8 cellular contexts compared by ENCODE assay signal in genomic region chr9:113187935-113188595, GRCh38. TPM values are rescaled to one million over a fixed set of nuclear protein-coding genes. Genes with fewer than 3 reads are reported as not detected.
A peak's percentile ranks its signal among the peaks of the same experiment; 100 is the strongest.
DNase-seq lines count a peak whose midpoint lies in the region; ATAC-seq, FAIRE-seq and TF ChIP-seq lines count a peak whose summit lies in the region.

No MANE protein-coding gene starts in this region.

- ATAC-seq in CD8-positive, alpha-beta T cell, result no peak
- no peak for ATAC-seq in WTC11
- ATAC-seq in GM18861 (IDR thresholded peaks at IDR 0.05; ENCODE audit: unreplicated experiment), result no peak
- no peak for ATAC-seq in HG03039 (IDR thresholded peaks at IDR 0.05; ENCODE audit: unreplicated experiment)

- no peak for TF ChIP-seq CTCF in CD8-positive, alpha-beta T cell (IDR thresholded peaks at IDR 0.05)
- no peak for TF ChIP-seq CTCF in fibroblast of lung (conservative IDR thresholded peaks at IDR 0.05 in 1 of 2, IDR thresholded peaks at IDR 0.05 in 1 of 2; ENCODE audit: low read depth in 1 of 2, low read length in 2 of 2)
- no peak for TF ChIP-seq CTCF in WTC11 (IDR thresholded peaks at IDR 0.05)

- no peaks in the 10 kb centered on the region for H3K79me2 ChIP-seq in fibroblast of lung (ENCODE audit: control insufficient read depth, insufficient read depth, low read length)

- no peaks in the 10 kb centered on the region for H3K9me3 ChIP-seq in CD8-positive, alpha-beta T cell (ENCODE audit: low read length)
- no peaks in the 10 kb centered on the region for H3K9me3 ChIP-seq in fibroblast of lung (ENCODE audit: control insufficient read depth, insufficient read depth, low read depth, low read length)

- H3K4me2 ChIP-seq in fibroblast of lung (ENCODE audit: extremely low read depth, insufficient read depth, low read length), result peak overlapping the region; percentile 19

- no peak overlapping the region for H3K4me3 ChIP-seq in CD8-positive, alpha-beta T cell (ENCODE audit: low read depth, low read length)
- peak overlapping the region in 2 of 4 experiments; percentile 20 to 37 for H3K4me3 ChIP-seq in fibroblast of lung (replicated peaks in 1 of 4; ENCODE audit: control extremely low read depth in 1 of 4, insufficient read depth in 1 of 4, low read depth in 3 of 4, low read length in 4 of 4)

- H3K4me3 Mint-ChIP-seq in CD8-positive, alpha-beta T cell, result no peak overlapping the region
- no peak overlapping the region for H3K4me3 Mint-ChIP-seq in WTC11

- no peak overlapping the region for H3K27ac ChIP-seq in CD8-positive, alpha-beta T cell (ENCODE audit: low read depth, low read length)
- H3K27ac ChIP-seq in fibroblast of lung (ENCODE audit: insufficient read depth, low read length), result peak overlapping the region; percentile 75

- FAIRE-seq in RCC 7860 (lab: Jason Lieb, UNC), result peak; percentile 60

- H3K36me3 Mint-ChIP-seq in CD8-positive, alpha-beta T cell, result peaks cover 90% of the 10 kb centered on the region
- H3K36me3 Mint-ChIP-seq in WTC11, result peaks cover 36% of the 10 kb centered on the region

- peak overlapping the region; percentile 49 for H2AFZ ChIP-seq in fibroblast of lung (ENCODE audit: low read length)

- no peaks in the 10 kb centered on the region for H3K4me1 Mint-ChIP-seq in CD8-positive, alpha-beta T cell (ENCODE audit: low read depth)
- H3K4me1 Mint-ChIP-seq in WTC11, result no peaks in the 10 kb centered on the region

- no peaks in the 10 kb centered on the region for H3K27me3 Mint-ChIP-seq in CD8-positive, alpha-beta T cell (ENCODE audit: low read depth)
- H3K27me3 Mint-ChIP-seq in WTC11 (ENCODE audit: low read depth), result no peaks in the 10 kb centered on the region

- H4K20me1 ChIP-seq in fibroblast of lung (ENCODE audit: control insufficient read depth, extremely low read depth, insufficient read depth, low read length), result no peaks in the 10 kb centered on the region

- peaks cover 56% of the 10 kb centered on the region for H3K36me3 ChIP-seq in CD8-positive, alpha-beta T cell (ENCODE audit: insufficient read depth, low read length)
- H3K36me3 ChIP-seq in fibroblast of lung (ENCODE audit: control insufficient read depth, insufficient read depth, low read length), result peaks cover 6% of the 10 kb centered on the region

- H3K9ac ChIP-seq in fibroblast of lung (ENCODE audit: insufficient read depth, low read length), result no peak overlapping the region

- intact Hi-C loops in CD8-positive, alpha-beta T cell (cut with DNase I, micrococcal nuclease), result no loop called here

- no peaks in the 10 kb centered on the region for H3K27me3 ChIP-seq in CD8-positive, alpha-beta T cell (ENCODE audit: insufficient read depth, low read length)
- H3K27me3 ChIP-seq in fibroblast of lung (ENCODE audit: control insufficient read depth, insufficient read depth, low read length), result no peaks in the 10 kb centered on the region

- H3K9me3 Mint-ChIP-seq in CD8-positive, alpha-beta T cell, result no peaks in the 10 kb centered on the region
- H3K9me3 Mint-ChIP-seq in WTC11, result no peaks in the 10 kb centered on the region

- POLR2A ChIA-PET in CD8-positive, alpha-beta T cell (lab: Charles Lee), result no interaction called here
- POLR2A ChIA-PET in WTC11 (lab: Charles Lee), result no interaction called here

- no peaks in the 10 kb centered on the region for H3K4me1 ChIP-seq in CD8-positive, alpha-beta T cell (ENCODE audit: insufficient read depth, low read length)
- peaks cover 11% of the 10 kb centered on the region for H3K4me1 ChIP-seq in fibroblast of lung (ENCODE audit: control insufficient read depth, extremely low read depth, insufficient read depth, low read length)

- H3K27ac Mint-ChIP-seq in CD8-positive, alpha-beta T cell, result peak overlapping the region; percentile 32
- H3K27ac Mint-ChIP-seq in WTC11, result no peak overlapping the region

- CTCF ChIA-PET in CD8-positive, alpha-beta T cell (lab: Charles Lee), result no interaction called here
- CTCF ChIA-PET in WTC11 (lab: Charles Lee), result no interaction called here

- no peak for DNase-seq in CD8-positive, alpha-beta T cell
- DNase-seq in RCC 7860 (ENCODE audit: low spot score) (peak; percentile 75), fibroblast of lung (ENCODE audit: low read depth in 2 of 2) (peak; percentile 92 to 94), nucleus accumbens (lab: John Stamatoyannopoulos, UW) (peak in 30 of 56 donors; percentile 3 to 70 (median 34)), WTC11 (ENCODE audit: low spot score) (no peak), NCI-H2107 treated with DMSO at 0.1 percent for 48 hours (lab: John Stamatoyannopoulos, UW; ENCODE audit: unreplicated experiment) (no peak)

TF ChIP-seq in WTC11, 78 proteins besides CTCF, POLR2A, EP300 and RAD21 (continues in another document):
- TF ChIP-seq, protein P1, sequence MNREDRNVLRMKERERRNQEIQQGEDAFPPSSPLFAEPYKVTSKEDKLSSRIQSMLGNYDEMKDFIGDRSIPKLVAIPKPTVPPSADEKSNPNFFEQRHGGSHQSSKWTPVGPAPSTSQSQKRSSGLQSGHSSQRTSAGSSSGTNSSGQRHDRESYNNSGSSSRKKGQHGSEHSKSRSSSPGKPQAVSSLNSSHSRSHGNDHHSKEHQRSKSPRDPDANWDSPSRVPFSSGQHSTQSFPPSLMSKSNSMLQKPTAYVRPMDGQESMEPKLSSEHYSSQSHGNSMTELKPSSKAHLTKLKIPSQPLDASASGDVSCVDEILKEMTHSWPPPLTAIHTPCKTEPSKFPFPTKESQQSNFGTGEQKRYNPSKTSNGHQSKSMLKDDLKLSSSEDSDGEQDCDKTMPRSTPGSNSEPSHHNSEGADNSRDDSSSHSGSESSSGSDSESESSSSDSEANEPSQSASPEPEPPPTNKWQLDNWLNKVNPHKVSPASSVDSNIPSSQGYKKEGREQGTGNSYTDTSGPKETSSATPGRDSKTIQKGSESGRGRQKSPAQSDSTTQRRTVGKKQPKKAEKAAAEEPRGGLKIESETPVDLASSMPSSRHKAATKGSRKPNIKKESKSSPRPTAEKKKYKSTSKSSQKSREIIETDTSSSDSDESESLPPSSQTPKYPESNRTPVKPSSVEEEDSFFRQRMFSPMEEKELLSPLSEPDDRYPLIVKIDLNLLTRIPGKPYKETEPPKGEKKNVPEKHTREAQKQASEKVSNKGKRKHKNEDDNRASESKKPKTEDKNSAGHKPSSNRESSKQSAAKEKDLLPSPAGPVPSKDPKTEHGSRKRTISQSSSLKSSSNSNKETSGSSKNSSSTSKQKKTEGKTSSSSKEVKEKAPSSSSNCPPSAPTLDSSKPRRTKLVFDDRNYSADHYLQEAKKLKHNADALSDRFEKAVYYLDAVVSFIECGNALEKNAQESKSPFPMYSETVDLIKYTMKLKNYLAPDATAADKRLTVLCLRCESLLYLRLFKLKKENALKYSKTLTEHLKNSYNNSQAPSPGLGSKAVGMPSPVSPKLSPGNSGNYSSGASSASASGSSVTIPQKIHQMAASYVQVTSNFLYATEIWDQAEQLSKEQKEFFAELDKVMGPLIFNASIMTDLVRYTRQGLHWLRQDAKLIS (CRISPR knock-in tag; IDR thresholded peaks at IDR 0.05; ENCODE audit: borderline replicate concordance), result no peak
- TF ChIP-seq ARID4B (CRISPR knock-in tag; IDR thresholded peaks at IDR 0.05; ENCODE audit: borderline replicate concordance) (no peak), HMGA2 (CRISPR knock-in tag; IDR thresholded peaks at IDR 0.05) (no peak), FOXJ3 (CRISPR knock-in tag; IDR thresholded peaks at IDR 0.05; ENCODE audit: borderline replicate concordance) (no peak), TEAD1 (CRISPR knock-in tag; IDR thresholded peaks at IDR 0.05) (no peak), NR2C2 (CRISPR knock-in tag; IDR thresholded peaks at IDR 0.05) (no peak)

RNA-seq across cellular contexts. Expression of gene FKBP15, which starts 33.0 kb away (rescaled TPM):
- 1 to 10 TPM; 8.7 to 8.9 TPM for total RNA-seq in CD8-positive, alpha-beta T cell
- 12.8 and 21.0 TPM in 2 replicates for total RNA-seq in fibroblast of lung
- 25.3 and 28.8 TPM in 2 replicates for polyA plus RNA-seq in fibroblast of lung
- polyA plus RNA-seq in fibroblast of lung (2012), result 17.6 and 20.8 TPM in 2 replicates
- polyA minus RNA-seq in fibroblast of lung (ENCODE audit: low replicate concordance), result 39.7 and 76.0 TPM in 2 replicates
- total RNA-seq in WTC11 (2021), result 13.5 to 14.9 TPM (median 13.9 TPM) in 3 replicates

RNA-seq across cellular contexts. Expression of gene SLC31A1, which starts 33.3 kb away (rescaled TPM):
- total RNA-seq in CD8-positive, alpha-beta T cell, result 1 to 10 TPM; 8.7 to 9.6 TPM
- total RNA-seq in fibroblast of lung (31.1 and 44.4 TPM in 2 replicates), WTC11 (2021) (41.6 to 43.9 TPM (median 43.6 TPM) in 3 replicates)
- polyA plus RNA-seq in fibroblast of lung, result 33.0 and 40.9 TPM in 2 replicates
- polyA plus RNA-seq in fibroblast of lung (2012), result 28.5 and 30.5 TPM in 2 replicates
- polyA minus RNA-seq in fibroblast of lung (ENCODE audit: low replicate concordance), result 11.3 and 24.6 TPM in 2 replicates

RNA-seq across cellular contexts. Expression of gene SLC31A2, which starts 37.3 kb away (rescaled TPM):
- total RNA-seq in CD8-positive, alpha-beta T cell, result 1 to 10 TPM; 5.4 to 6.0 TPM
- total RNA-seq in fibroblast of lung (12.6 and 17.8 TPM in 2 replicates), WTC11 (2021) (1.7 to 2.0 TPM (median 1.8 TPM) in 3 replicates)
- polyA plus RNA-seq in fibroblast of lung, result 15.7 and 17.8 TPM in 2 replicates
- polyA plus RNA-seq in fibroblast of lung (2012), result 9.5 and 10.5 TPM in 2 replicates
- polyA minus RNA-seq in fibroblast of lung (ENCODE audit: low replicate concordance), result 13.3 and 29.5 TPM in 2 replicates

Comparison
In these comparisons a context has a peak if more than half of its experiments do, and no peak if none do; other contexts are left out.
1. DNase-seq: peak in RCC 7860 (single experiment), fibroblast of lung (2 of 2) and nucleus accumbens (30 of 56); none in CD8-positive, alpha-beta T cell (0 of 7), WTC11 (single experiment) and NCI-H2107 treated with DMSO at 0.1 percent for 48 hours (single experiment).